25 cellular contexts compared by ENCODE assay signal in the genomic region with DNA sequence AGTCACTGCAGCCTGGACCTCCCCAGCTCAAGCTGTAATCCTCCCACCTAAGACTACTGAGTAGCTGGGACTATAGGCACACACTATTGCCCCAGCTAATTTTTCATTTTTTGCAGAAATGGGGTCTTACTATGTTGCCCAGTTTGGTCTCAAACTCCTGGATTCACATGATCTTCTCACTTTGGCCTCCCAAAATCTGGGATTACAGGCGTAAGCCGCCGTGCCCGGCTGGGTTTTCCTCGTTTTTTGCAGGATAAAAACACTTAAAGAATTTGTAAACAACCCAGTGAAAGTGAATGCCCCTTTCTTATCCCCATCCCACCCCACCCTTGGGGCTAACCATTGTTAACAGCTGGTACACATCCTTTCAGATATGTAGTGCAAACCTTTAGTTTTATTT.
"Had no signal": no experiment of that assay in that cellular context is flagged by ENCODE, and none has a peak within 500 bp of the region (broad histone marks: within the 10 kb centered on the region; RNA-seq: fewer than 3 reads in every experiment).

No MANE protein-coding gene starts in this region.

- H3K4me3 ChIP-seq: esophagus muscularis mucosa, hepatocyte, mucosa of descending colon, pancreas, right lobe of liver, transverse colon had no signal

- H3K4me3 Mint-ChIP-seq: mesothelial cell of epicardium; natural killer cell treated with Interleukin-12 subunit alpha and Interleukin-12 subunit beta and Interleukin-15 and Interleukin-18, amount 100 ng/mL, for 72 hours; neural crest cell; stimulated activated naive B cell treated with anti-CD40 and anti-IgM and Interleukin-4, amounts not matched to agents 10 μg/mL and 1 μg/mL and 100 μg/mL, for 72 hours; stimulated activated naive CD8-positive, alpha-beta T cell treated with anti-CD3 and anti-CD28 coated beads, Interleukin-15, Interleukin-2, amounts not matched to agents 100 ng/mL and 50 ng/mL, for 24 hours had no signal

- H2AFZ ChIP-seq: hepatocyte had no signal

- H3K9me3 Mint-ChIP-seq: mesothelial cell of epicardium; natural killer cell treated with Interleukin-12 subunit alpha and Interleukin-12 subunit beta and Interleukin-15 and Interleukin-18, amount 100 ng/mL, for 72 hours; neural crest cell; stimulated activated naive B cell treated with anti-CD40 and anti-IgM and Interleukin-4, amounts not matched to agents 10 μg/mL and 1 μg/mL and 100 μg/mL, for 72 hours; stimulated activated naive CD8-positive, alpha-beta T cell treated with anti-CD3 and anti-CD28 coated beads, Interleukin-15, Interleukin-2, amounts not matched to agents 100 ng/mL and 50 ng/mL, for 24 hours had no signal

- ATAC-seq: left lobe of liver; mucosa of descending colon; natural killer cell treated with Interleukin-12 subunit alpha and Interleukin-12 subunit beta and Interleukin-15 and Interleukin-18, amount 100 ng/mL, for 72 hours; pancreas; right lobe of liver; stimulated activated naive B cell treated with anti-CD40 and anti-IgM and Interleukin-4, amounts not matched to agents 10 μg/mL and 1 μg/mL and 100 μg/mL, for 72 hours had no signal

- H3K27ac Mint-ChIP-seq: mesothelial cell of epicardium; naive B cell; natural killer cell treated with Interleukin-12 subunit alpha and Interleukin-12 subunit beta and Interleukin-15 and Interleukin-18, amount 100 ng/mL, for 72 hours; stimulated activated naive B cell treated with anti-CD40 and anti-IgM and Interleukin-4, amounts not matched to agents 10 μg/mL and 1 μg/mL and 100 μg/mL, for 72 hours; stimulated activated naive CD8-positive, alpha-beta T cell treated with anti-CD3 and anti-CD28 coated beads, Interleukin-15, Interleukin-2, amounts not matched to agents 100 ng/mL and 50 ng/mL, for 24 hours had no signal

- H3K4me2 ChIP-seq: hepatocyte had no signal

- H3K27me3 ChIP-seq: dorsolateral prefrontal cortex, esophagus muscularis mucosa, hepatocyte, neutrophil, pancreas, right lobe of liver, transverse colon had no signal

- H3K4me1 Mint-ChIP-seq: neural crest cell had no signal

- H3K27ac ChIP-seq: hepatocyte, neutrophil, pancreas, right lobe of liver had no signal

- H3K4me1 ChIP-seq: pancreas, right lobe of liver had no signal

- H3K27me3 Mint-ChIP-seq: naive B cell; natural killer cell treated with Interleukin-12 subunit alpha and Interleukin-12 subunit beta and Interleukin-15 and Interleukin-18, amount 100 ng/mL, for 72 hours; stimulated activated naive B cell treated with anti-CD40 and anti-IgM and Interleukin-4, amounts not matched to agents 10 μg/mL and 1 μg/mL and 100 μg/mL, for 72 hours; stimulated activated naive CD8-positive, alpha-beta T cell treated with anti-CD3 and anti-CD28 coated beads, Interleukin-15, Interleukin-2, amounts not matched to agents 100 ng/mL and 50 ng/mL, for 24 hours had no signal

- DNase-seq: cerebellar nuclear complex; dorsolateral prefrontal cortex; effector CD4-positive, alpha-beta T cell; foreskin melanocyte; glutamatergic neuron; kidney; mesenchymal stem cell; naive B cell; pancreas; retina; small intestine; stimulated activated CD4-positive, alpha-beta T cell treated with anti-CD3 and anti-CD28 coated beads, Interleukin-15, amount 100 ng/mL, for 24 hours; stimulated activated CD4-positive, alpha-beta T cell treated with anti-CD3 and anti-CD28 coated beads, Interleukin-2, amount 100 ng/mL, for 48 hours; stimulated activated naive B cell treated with anti-CD40 and anti-IgM and Interleukin-4, amounts not matched to agents 10 μg/mL and 1 μg/mL and 100 μg/mL, for 72 hours; transverse colon had no signal

- H3K9me3 ChIP-seq: esophagus muscularis mucosa, mucosa of descending colon, neutrophil, pancreas, right lobe of liver, transverse colon had no signal
